ENCODE assay signal across 1 cellular context in genomic region chr4:147683717-147684700, GRCh38.
TF ChIP-seq lines count a peak whose summit lies in the region.

TSS of gene PRMT9 (minus strand) at chr4:147684163. CDS start at chr4:147683987, 176 bp downstream.

TF ChIP-seq in GM12878, 131 proteins besides CTCF, POLR2A, EP300 and RAD21 (continued from another document):
- TF ChIP-seq E4F1 (IDR thresholded peaks at IDR 0.05; ENCODE audit: borderline replicate concordance, partially characterized antibody) (no peak), IRF3 (IDR thresholded peaks at IDR 0.05) (no peak), SPI1 (IDR thresholded peaks at IDR 0.05; ENCODE audit: borderline replicate concordance, insufficient read depth, low read depth, low read length) (0 out of 2 replicates have a peak, but pooled peaks have one; percentile 2), GABPA (IDR thresholded peaks at IDR 0.05; ENCODE audit: low read depth) (no peak), CHD1 (IDR thresholded peaks at IDR 0.05; ENCODE audit: low read depth, low read length) (no peak), EZH2 (IDR thresholded peaks at IDR 0.05; ENCODE audit: borderline replicate concordance, control insufficient read depth, low read depth, low read length) (no peak), BMI1 (IDR thresholded peaks at IDR 0.05; ENCODE audit: borderline replicate concordance) (no peak), MYC (IDR thresholded peaks at IDR 0.05; ENCODE audit: insufficient read depth, insufficient read length, insufficient replicate concordance, low read length, severe bottlenecking) (no peak), MTA2 (IDR thresholded peaks at IDR 0.05; ENCODE audit: low read depth) (peak; percentile 42; the same call in 1 of the 2 replicates), SREBF2 (IDR thresholded peaks at IDR 0.05; ENCODE audit: low read length) (no peak), STAT1 (conservative IDR thresholded peaks at IDR 0.05) (no peak), STAT3 (IDR thresholded peaks at IDR 0.05; ENCODE audit: low read depth, low read length) (0 out of 2 replicates have a peak, but pooled peaks have one; percentile 24), SMAD1 (IDR thresholded peaks at IDR 0.05; ENCODE audit: low read depth, partially characterized antibody) (peak; percentile 54), MEF2A (IDR thresholded peaks at IDR 0.05; ENCODE audit: insufficient read depth, low read depth, low read length) (no peak), NBN (IDR thresholded peaks at IDR 0.05) (peak; percentile 85; the same call in 1 of the 2 replicates), YBX1 (IDR thresholded peaks at IDR 0.05) (no peak), SIX5 (IDR thresholded peaks at IDR 0.05; ENCODE audit: low read depth, low read length, severe bottlenecking) (peak; percentile 21), RFX5 (IDR thresholded peaks at IDR 0.05; ENCODE audit: low read depth, low read length) (peak; percentile 71; the same call in 1 of the 2 replicates), SRF (IDR thresholded peaks at IDR 0.05; ENCODE audit: low read depth in 2 of 2, low read length in 2 of 2) (peak in 1 of 2 experiments; percentile 64; a peak in 1 of 4 replicates), ZBTB33 (IDR thresholded peaks at IDR 0.05) (no peak), KAT2A (conservative IDR thresholded peaks at IDR 0.05; ENCODE audit: control insufficient read depth, low read depth, low read length) (no peak), SKIL (IDR thresholded peaks at IDR 0.05; ENCODE audit: low read depth, poor library complexity, severe bottlenecking) (peak; percentile 52), BACH1 (IDR thresholded peaks at IDR 0.05; ENCODE audit: borderline replicate concordance) (peak; percentile 72), MXI1 (IDR thresholded peaks at IDR 0.05; ENCODE audit: low read depth, low read length) (peak; percentile 85), ZNF274 (IDR thresholded peaks at IDR 0.05; ENCODE audit: insufficient read depth, insufficient read length) (no peak), SUZ12 (IDR thresholded peaks at IDR 0.05; ENCODE audit: unreplicated experiment) (no peak), TCF3 (IDR thresholded peaks at IDR 0.05; ENCODE audit: borderline replicate concordance, insufficient read depth, low read depth, low read length) (peak; percentile 91), CBFB (IDR thresholded peaks at IDR 0.05; ENCODE audit: low read depth) (no peak; the same call in 1 of the 2 replicates), SMARCA5 (IDR thresholded peaks at IDR 0.05) (no peak), GATAD2B (conservative IDR thresholded peaks at IDR 0.05; ENCODE audit: low read depth) (peak; percentile 73; the same call in 1 of the 2 replicates), BCL3 (IDR thresholded peaks at IDR 0.05; ENCODE audit: borderline replicate concordance, insufficient read depth, low read depth, low read length, poor library complexity, severe bottlenecking) (no peak), ZNF217 (IDR thresholded peaks at IDR 0.05) (no peak), SMAD5 (IDR thresholded peaks at IDR 0.05; ENCODE audit: low read depth) (peak; percentile 91; the same call in 1 of the 2 replicates), HDGF (IDR thresholded peaks at IDR 0.05) (0 out of 2 replicates have a peak, but pooled peaks have one; percentile 66), ZNF207 (IDR thresholded peaks at IDR 0.05; ENCODE audit: borderline replicate concordance) (no peak), SP1 (IDR thresholded peaks at IDR 0.05; ENCODE audit: low read depth, low read length) (no peak), SMC3 (IDR thresholded peaks at IDR 0.05; ENCODE audit: borderline replicate concordance, low read length) (no peak), ASH2L (IDR thresholded peaks at IDR 0.05; ENCODE audit: borderline replicate concordance, low read depth) (peak; percentile 93; the same call in 1 of the 2 replicates), TAF1 (IDR thresholded peaks at IDR 0.05; ENCODE audit: borderline replicate concordance, low read depth, low read length) (peak; percentile 71; the same call in 1 of the 2 replicates), CBX5 (IDR thresholded peaks at IDR 0.05; ENCODE audit: low read depth) (peak; percentile 77; the same call in 1 of the 2 replicates), CHD4 (IDR thresholded peaks at IDR 0.05) (no peak), RUNX3 (IDR thresholded peaks at IDR 0.05; ENCODE audit: low read length) (peak; percentile 55; the same call in 1 of the 2 replicates), IRF5 (IDR thresholded peaks at IDR 0.05; ENCODE audit: borderline replicate concordance) (no peak), POLR2AphosphoS5 (IDR thresholded peaks at IDR 0.05; ENCODE audit: low read length) (peak; percentile 94), USF2 (IDR thresholded peaks at IDR 0.05; ENCODE audit: borderline replicate concordance, low read depth, low read length) (no peak; the same call in 1 of the 2 replicates), ATF3 (IDR thresholded peaks at IDR 0.05; ENCODE audit: borderline replicate concordance, extremely low read depth, low read depth, low read length) (peak; percentile 27; the same call in 1 of the 2 replicates)
